Comparison of ENCODE assay signal across 9 cellular contexts in the genomic region with DNA sequence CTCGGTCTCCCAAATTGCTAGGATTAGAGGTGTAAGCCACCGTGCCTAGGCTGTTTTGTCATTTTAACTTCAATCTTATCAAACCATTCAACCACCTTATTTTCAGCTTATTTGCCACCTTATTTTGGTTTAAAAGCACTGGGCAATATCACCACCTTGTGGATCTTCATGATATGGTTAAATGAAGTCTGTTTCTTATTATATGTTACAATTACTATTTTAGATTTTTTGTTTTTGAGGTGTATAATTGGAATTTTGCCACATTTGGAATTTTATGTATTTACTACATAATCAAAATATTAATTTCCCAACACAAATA. TPM values are rescaled to one million over a fixed set of nuclear protein-coding genes. Genes with fewer than 3 reads are reported as not detected.
DNase-seq lines count a peak whose midpoint lies in the region; ATAC-seq and TF ChIP-seq lines count a peak whose summit lies in the region.
"Had no signal": no experiment of that assay in that cellular context is flagged by ENCODE, and none has a peak within 500 bp of the region (broad histone marks: within the 10 kb centered on the region; RNA-seq: fewer than 3 reads in every experiment).

No MANE protein-coding gene starts in this region.

- peaks cover 6% of the 10 kb centered on the region for H3K9me3 Mint-ChIP-seq in mesothelial cell of epicardium
- H3K9me3 Mint-ChIP-seq: activated CD4-positive, alpha-beta T cell treated with anti-CD3 and anti-CD28 coated beads, Interleukin-2, amount 10 ng/mL, durations not matched to agents 7 days and 5 days had no signal

- no peak overlapping the region for H3K4me3 Mint-ChIP-seq in mesothelial cell of epicardium
- H3K4me3 Mint-ChIP-seq: activated CD4-positive, alpha-beta T cell treated with anti-CD3 and anti-CD28 coated beads, Interleukin-2, amount 10 ng/mL, durations not matched to agents 7 days and 5 days had no signal

- no peak overlapping the region for H3K27ac Mint-ChIP-seq in mesothelial cell of epicardium
- H3K27ac Mint-ChIP-seq: activated CD4-positive, alpha-beta T cell treated with anti-CD3 and anti-CD28 coated beads, Interleukin-2, amount 10 ng/mL, durations not matched to agents 7 days and 5 days had no signal

- peaks cover 1% of the 10 kb centered on the region for H3K27me3 Mint-ChIP-seq in mesothelial cell of epicardium (ENCODE audit: low read depth)
- H3K27me3 Mint-ChIP-seq: activated CD4-positive, alpha-beta T cell treated with anti-CD3 and anti-CD28 coated beads, Interleukin-2, amount 10 ng/mL, durations not matched to agents 7 days and 5 days had no signal

- H3K4me3 ChIP-seq in astrocyte of the spinal cord (ENCODE audit: low read depth, low read length), result no peak overlapping the region

- no peaks in the 10 kb centered on the region for H3K4me1 Mint-ChIP-seq in mesothelial cell of epicardium
- H3K4me1 Mint-ChIP-seq: activated CD4-positive, alpha-beta T cell treated with anti-CD3 and anti-CD28 coated beads, Interleukin-2, amount 10 ng/mL, durations not matched to agents 7 days and 5 days had no signal

- ATAC-seq in GM19023 (IDR thresholded peaks at IDR 0.05; ENCODE audit: unreplicated experiment) (no peak), GM18520 (IDR thresholded peaks at IDR 0.05; ENCODE audit: unreplicated experiment) (no peak)

- TF ChIP-seq CTCF in astrocyte of the spinal cord (IDR thresholded peaks at IDR 0.05; ENCODE audit: low read depth, low read length) (peak; percentile 52), mesothelial cell of epicardium (IDR thresholded peaks at IDR 0.05; ENCODE audit: unreplicated experiment) (peak; percentile 62)

- in situ Hi-C loops in astrocyte of the spinal cord (cut with HindIII; ENCODE audit: low sequenced_read_pairs), result no loop called here

- DNase-seq in DMS53 treated with DMSO at 0.1 percent for 48 hours (lab: John Stamatoyannopoulos, UW; ENCODE audit: unreplicated experiment) (peak; percentile 47), NCI-H1105 treated with DMSO at 0.1 percent for 48 hours (lab: John Stamatoyannopoulos, UW) (peak; percentile 58), astrocyte of the spinal cord (ENCODE audit: low read depth, low spot score) (peak; percentile 72), mesothelial cell of epicardium (ENCODE audit: low spot score in 2 of 2, unreplicated experiment in 2 of 2) (no peak), NOMO-1 (lab: John Stamatoyannopoulos, UW; ENCODE audit: unreplicated experiment in 2 of 2) (no peak), T-helper 2 cell (no peak)
- DNase-seq: activated CD4-positive, alpha-beta T cell treated with anti-CD3 and anti-CD28 coated beads, Interleukin-2, amount 10 ng/mL, durations not matched to agents 7 days and 5 days had no signal

- H3K36me3 Mint-ChIP-seq in mesothelial cell of epicardium, result no peaks in the 10 kb centered on the region

RNA-seq across cellular contexts. Expression of a gene that starts 43.8 kb away (rescaled TPM):
- 1.5 to 2.5 TPM (median 1.7 TPM) in 3 replicates for total RNA-seq in mesothelial cell of epicardium

Comparison
In these comparisons a context has a peak if more than half of its experiments do, and no peak if none do; other contexts are left out.
1. DNase-seq: peak in DMS53 treated with DMSO at 0.1 percent for 48 hours (single experiment), NCI-H1105 treated with DMSO at 0.1 percent for 48 hours (single experiment) and astrocyte of the spinal cord (single experiment); none in mesothelial cell of epicardium (0 of 2), NOMO-1 (0 of 2) and T-helper 2 cell (0 of 5).